In the genomic region with DNA sequence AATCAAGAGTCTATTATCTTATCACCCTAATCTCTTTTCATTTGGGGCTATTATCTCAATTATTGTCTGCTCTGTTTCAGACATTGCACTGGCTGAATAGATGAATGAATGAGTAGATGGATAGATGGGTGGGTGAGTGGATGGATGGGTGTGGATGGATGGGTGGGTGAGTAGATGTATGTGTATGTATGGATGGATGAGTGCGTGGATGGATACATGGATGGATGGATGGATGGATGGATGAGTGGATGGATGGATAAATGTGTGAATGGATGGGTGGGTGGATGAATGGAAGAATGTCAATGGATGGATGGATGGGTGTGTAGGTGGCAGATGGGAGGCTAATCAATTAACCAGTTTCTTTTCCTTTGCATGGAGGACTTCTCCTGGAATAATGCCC, we compare ENCODE assay signal across 20 cellular contexts.
A peak's percentile ranks its signal among the peaks of the same experiment; 100 is the strongest.
DNase-seq lines count a peak whose midpoint lies in the region; ATAC-seq, FAIRE-seq and TF ChIP-seq lines count a peak whose summit lies in the region.
"Had no signal": no experiment of that assay in that cellular context is flagged by ENCODE, and none has a peak within 500 bp of the region (broad histone marks: within the 10 kb centered on the region; RNA-seq: fewer than 3 reads in every experiment).

No MANE protein-coding gene starts in this region.

- no peak overlapping the region for H3K4me3 ChIP-seq in HEK293 (ENCODE audit: low read depth, low read length)
- no peak overlapping the region for H3K4me3 ChIP-seq in ascending aorta
- no peak overlapping the region for H3K4me3 ChIP-seq in colonic mucosa
- H3K4me3 ChIP-seq: A549; BLaER1 treated with 17β-estradiol and CSF1 and Interleukin-3, amounts not matched to agents 10 nM and 100 nM had no signal

- FAIRE-seq in urothelium cell line (lab: Jason Lieb, UNC), result peak; percentile 13
- FAIRE-seq: A549, D721Med, G401.6, GM12891, GM19239 had no signal

- POLR2A ChIA-PET in HEK293 (lab: Yijun Ruan, JAX), result interaction anchor here (1.2 kb wide), 1 partner anchor 67 kb away, joined by 3 read pairs; no protein-coding TSS in a partner anchor

- TF ChIP-seq CTCF in HEK293 (tag by site-specific recombination; IDR thresholded peaks at IDR 0.05) (no peak), ascending aorta (IDR thresholded peaks at IDR 0.05) (no peak), colonic mucosa (IDR thresholded peaks at IDR 0.05) (no peak)

- no peak overlapping the region for H3K9ac ChIP-seq in colonic mucosa (ENCODE audit: low read depth in 2 of 2, low read length in 2 of 2)
- H3K9ac ChIP-seq: BLaER1 treated with 17β-estradiol and CSF1 and Interleukin-3, amounts not matched to agents 10 nM and 100 nM had no signal

- H3K27me3 ChIP-seq in ascending aorta, result no peaks in the 10 kb centered on the region
- no peaks in the 10 kb centered on the region for H3K27me3 ChIP-seq in colonic mucosa
- H3K27me3 ChIP-seq: BLaER1 treated with 17β-estradiol and CSF1 and Interleukin-3, amounts not matched to agents 10 nM and 100 nM had no signal

- DNase-seq in ascending aorta (ENCODE audit: low spot score in 2 of 2), result no peak
- no peak for DNase-seq in urothelium cell line (ENCODE audit: low spot score)
- DNase-seq in colonic mucosa, result no peak
- DNase-seq in left lobe of liver (ENCODE audit: low spot score), result no peak
- DNase-seq: AML-193; Caco-2; Calu3; CD4-positive, alpha-beta T cell; CD8-positive, alpha-beta T cell; DMS79 treated with DMSO at 0.1 percent for 48 hours; GF-D8 had no signal

- no peak overlapping the region for H3K27ac ChIP-seq in HEK293 (ENCODE audit: extremely low read depth, low read depth, low read length)
- H3K27ac ChIP-seq in ascending aorta, result peak overlapping the region; percentile 69 to 81
- no peak overlapping the region for H3K27ac ChIP-seq in colonic mucosa
- H3K27ac ChIP-seq: 22Rv1; A549; BLaER1 treated with 17β-estradiol and CSF1 and Interleukin-3, amounts not matched to agents 10 nM and 100 nM; C4-2B had no signal

- ATAC-seq in left lobe of liver, result no peak
- ATAC-seq: A549; CD8-positive, alpha-beta T cell had no signal

- H3K36me3 ChIP-seq in HEK293 (ENCODE audit: control insufficient read depth in 2 of 2, insufficient read depth in 1 of 2, low read length in 2 of 2) (no peaks in the 10 kb centered on the region), ascending aorta (no peaks in the 10 kb centered on the region), colonic mucosa (no peaks in the 10 kb centered on the region)
- H3K36me3 ChIP-seq: BLaER1 treated with 17β-estradiol and CSF1 and Interleukin-3, amounts not matched to agents 10 nM and 100 nM had no signal

- intact Hi-C loops in ascending aorta (cut with DNase I), result loop anchor here (10.0 kb wide), 2 partner anchors 208 to 378 kb away; partner anchors contain the start of gene MSX2
- intact Hi-C loops in colonic mucosa (cut with DNase I), result no loop called here

- CTCF ChIA-PET in HEK293 (lab: Yijun Ruan, JAX), result interaction anchor here (0.7 to 1.4 kb wide), 2 partner anchors 34 to 72 kb away, joined by 3 to 5 read pairs; no protein-coding TSS in a partner anchor

- H3K9me3 ChIP-seq in HEK293 (ENCODE audit: control insufficient read depth, insufficient read depth, low read depth, low read length) (no peaks in the 10 kb centered on the region), ascending aorta (no peaks in the 10 kb centered on the region), colonic mucosa (no peaks in the 10 kb centered on the region)
- H3K9me3 ChIP-seq: BLaER1 treated with 17β-estradiol and CSF1 and Interleukin-3, amounts not matched to agents 10 nM and 100 nM; Caco-2 had no signal

- H3K4me1 ChIP-seq in HEK293 (ENCODE audit: control insufficient read depth, insufficient read depth, low read length) (no peaks in the 10 kb centered on the region), ascending aorta (peaks cover 0 to 8% of the 10 kb centered on the region in 2 donors), colonic mucosa (no peaks in the 10 kb centered on the region)
- H3K4me1 ChIP-seq: A549; BLaER1 treated with 17β-estradiol and CSF1 and Interleukin-3, amounts not matched to agents 10 nM and 100 nM; Caco-2 had no signal

TF ChIP-seq in HEK293, 187 proteins besides CTCF, POLR2A, EP300 and RAD21:
- TF ChIP-seq ZNF416 (tag by site-specific recombination; IDR thresholded peaks at IDR 0.05), result no peak
- TF ChIP-seq ZBTB17 (tag by site-specific recombination; IDR thresholded peaks at IDR 0.05), result peak; percentile 68
- peak; percentile 95 for TF ChIP-seq ZNF366 (tag by site-specific recombination; conservative IDR thresholded peaks at IDR 0.05)
- no peak for TF ChIP-seq ZNF184 (tag by site-specific recombination; IDR thresholded peaks at IDR 0.05)
- no peak for TF ChIP-seq ZNF175 (tag by site-specific recombination; IDR thresholded peaks at IDR 0.05)
- TF ChIP-seq EGR2 (tag by site-specific recombination; IDR thresholded peaks at IDR 0.05; ENCODE audit: low read depth), result peak; percentile 45; the same call in 1 of the 2 replicates
- TF ChIP-seq ZNF529 (tag by site-specific recombination; IDR thresholded peaks at IDR 0.05; ENCODE audit: insufficient replicate concordance), result no peak
- TF ChIP-seq ZFHX2 (tag by site-specific recombination; conservative IDR thresholded peaks at IDR 0.05), result peak; percentile 19; the same call in 1 of the 2 replicates
- TF ChIP-seq SCRT1 (tag by site-specific recombination; IDR thresholded peaks at IDR 0.05; ENCODE audit: borderline replicate concordance), result no peak
- no peak for TF ChIP-seq ZNF791 (tag by site-specific recombination; IDR thresholded peaks at IDR 0.05)

Comparison
In these comparisons a context has a peak if more than half of its experiments do, and no peak if none do; other contexts are left out.
1. H3K27ac ChIP-seq: peak in ascending aorta (2 of 2); none in HEK293 (single experiment) and colonic mucosa (single experiment).